In genomic region chr16:89669755-89670154, GRCh38 we compare ENCODE assay signal across 1 cellular context.
TF ChIP-seq lines count a peak whose summit lies in the region.

No MANE protein-coding gene starts in this region.

TF ChIP-seq in GM12878, 131 proteins besides CTCF, POLR2A, EP300 and RAD21:
- TF ChIP-seq GATAD2B (conservative IDR thresholded peaks at IDR 0.05; ENCODE audit: low read depth) (no peak), ZSCAN29 (IDR thresholded peaks at IDR 0.05) (no peak), LARP7 (IDR thresholded peaks at IDR 0.05) (no peak), ZNF592 (IDR thresholded peaks at IDR 0.05) (no peak), NR2F1 (conservative IDR thresholded peaks at IDR 0.05) (no peak), ASH2L (IDR thresholded peaks at IDR 0.05; ENCODE audit: borderline replicate concordance, low read depth) (no peak), NFYA (IDR thresholded peaks at IDR 0.05; ENCODE audit: borderline replicate concordance, low read depth, low read length) (no peak), HDAC6 (IDR thresholded peaks at IDR 0.05; ENCODE audit: unreplicated experiment) (no peak), FOXM1 (IDR thresholded peaks at IDR 0.05; ENCODE audit: low read depth, low read length) (no peak)
- TF ChIP-seq, protein P1, sequence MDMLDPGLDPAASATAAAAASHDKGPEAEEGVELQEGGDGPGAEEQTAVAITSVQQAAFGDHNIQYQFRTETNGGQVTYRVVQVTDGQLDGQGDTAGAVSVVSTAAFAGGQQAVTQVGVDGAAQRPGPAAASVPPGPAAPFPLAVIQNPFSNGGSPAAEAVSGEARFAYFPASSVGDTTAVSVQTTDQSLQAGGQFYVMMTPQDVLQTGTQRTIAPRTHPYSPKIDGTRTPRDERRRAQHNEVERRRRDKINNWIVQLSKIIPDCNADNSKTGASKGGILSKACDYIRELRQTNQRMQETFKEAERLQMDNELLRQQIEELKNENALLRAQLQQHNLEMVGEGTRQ (IDR thresholded peaks at IDR 0.05; ENCODE audit: borderline replicate concordance, low read depth, low read length) = no peak
- TF ChIP-seq, protein P2, sequence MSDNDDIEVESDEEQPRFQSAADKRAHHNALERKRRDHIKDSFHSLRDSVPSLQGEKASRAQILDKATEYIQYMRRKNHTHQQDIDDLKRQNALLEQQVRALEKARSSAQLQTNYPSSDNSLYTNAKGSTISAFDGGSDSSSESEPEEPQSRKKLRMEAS (IDR thresholded peaks at IDR 0.05; ENCODE audit: low read depth, low read length) = no peak
